1 cellular context compared by ENCODE assay signal in the genomic region with DNA sequence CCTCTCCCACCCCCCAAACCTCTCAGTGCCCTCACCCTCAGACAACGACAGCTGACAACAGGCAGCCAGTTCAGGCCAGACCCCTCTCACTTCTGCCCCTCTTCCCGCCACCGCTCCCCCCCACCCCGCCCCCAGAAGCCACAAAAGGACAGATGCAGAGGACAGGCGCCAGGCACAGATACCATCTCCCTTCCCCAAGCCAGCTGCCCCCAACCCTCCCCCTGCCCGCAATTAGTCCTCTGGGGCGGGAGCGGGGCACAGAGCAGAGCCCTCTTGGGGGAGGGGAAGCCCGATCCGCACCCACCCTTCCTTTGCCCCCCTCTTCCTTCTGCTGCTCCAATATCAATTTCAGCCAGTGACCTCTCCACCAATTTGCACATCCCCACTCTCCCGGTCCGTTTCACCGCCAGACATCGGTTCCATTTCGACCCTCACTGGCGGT.
TF ChIP-seq lines count a peak whose summit lies in the region.

No MANE protein-coding gene starts in this region.

TF ChIP-seq in GM23338, 12 proteins besides CTCF, POLR2A, EP300 and RAD21 (continued from another document):
- TF ChIP-seq ZNF462 (CRISPR knock-in tag; IDR thresholded peaks at IDR 0.05) (no peak), REST (IDR thresholded peaks at IDR 0.05; ENCODE audit: unreplicated experiment) (no peak), ZNF331 (CRISPR knock-in tag; IDR thresholded peaks at IDR 0.05; ENCODE audit: low read depth) (no peak)
